Comparison of ENCODE assay signal across 8 cellular contexts in the genomic region with DNA sequence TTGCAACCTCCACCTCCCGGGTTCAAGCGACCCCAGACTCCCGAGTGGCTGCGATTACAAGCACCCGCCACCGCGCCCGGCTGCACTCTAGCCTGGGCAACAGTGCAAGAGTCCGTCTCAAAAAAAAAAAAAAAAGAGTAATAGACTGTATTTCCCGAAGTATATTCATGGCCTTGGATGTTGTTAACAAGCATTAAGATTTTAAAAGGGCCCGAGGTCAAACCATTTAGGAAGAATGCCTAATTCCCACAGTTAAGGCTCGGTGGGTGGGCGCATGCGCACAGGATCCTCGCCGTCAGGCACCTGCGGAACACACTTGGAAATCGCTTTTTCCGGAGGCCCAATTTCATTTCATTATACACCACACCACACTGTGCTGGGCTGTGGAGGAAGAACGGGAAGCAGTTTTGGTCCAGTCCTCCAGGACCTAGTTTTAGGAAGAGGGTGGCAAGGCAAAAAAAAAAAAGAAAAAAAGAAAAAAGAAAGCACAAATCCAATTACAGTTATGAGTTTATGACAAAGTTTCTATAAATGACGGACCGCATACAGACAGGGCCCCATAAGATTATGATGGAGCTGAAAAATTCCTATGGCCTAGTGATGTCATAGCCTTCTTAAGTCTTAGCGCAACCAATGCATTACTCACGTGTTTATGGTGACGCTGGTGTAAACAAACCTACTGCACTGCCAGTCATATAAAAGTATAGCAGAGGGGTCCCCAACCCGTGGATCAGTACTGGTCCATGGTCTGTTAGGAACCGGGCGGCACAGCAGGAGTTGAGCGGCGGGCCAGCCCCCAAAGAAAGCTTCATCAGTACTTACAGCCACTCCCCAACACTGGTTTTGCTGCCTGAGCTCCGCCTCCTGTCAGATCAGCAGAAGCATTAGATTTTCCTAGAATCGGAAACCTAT. TPM values are rescaled to one million over a fixed set of nuclear protein-coding genes. Genes with fewer than 3 reads are reported as not detected.
DNase-seq lines count a peak whose midpoint lies in the region; ATAC-seq and TF ChIP-seq lines count a peak whose summit lies in the region.

No MANE protein-coding gene starts in this region.

- peak overlapping the region; percentile 87 for H3K4me3 Mint-ChIP-seq in T-helper 2 cell treated with Interferon-gamma antibody and Interleukin-4, amounts not matched to agents 5 μg/mL and 100 μg/mL, for 36 hours

- ATAC-seq in GM19395 (IDR thresholded peaks at IDR 0.05; ENCODE audit: unreplicated experiment) (peak; percentile 54), GM18870 (IDR thresholded peaks at IDR 0.05; ENCODE audit: unreplicated experiment) (no peak)

- H3K36me3 ChIP-seq in subcutaneous abdominal adipose tissue (ENCODE audit: control insufficient read depth in 5 of 5, insufficient read depth in 5 of 5, low read length in 5 of 5) = no peaks in the 10 kb centered on the region

- H3K4me3 ChIP-seq in AG10803 (ENCODE audit: low read length) = peak overlapping the region; percentile 47
- peak overlapping the region; percentile 28 to 72 (median 58) for H3K4me3 ChIP-seq in dorsolateral prefrontal cortex
- peak overlapping the region; percentile 42 to 67 (median 61) for H3K4me3 ChIP-seq in subcutaneous abdominal adipose tissue (ENCODE audit: low read depth in 1 of 5, low read length in 5 of 5)

- H3K9me3 Mint-ChIP-seq in T-helper 2 cell treated with Interferon-gamma antibody and Interleukin-4, amounts not matched to agents 5 μg/mL and 100 μg/mL, for 36 hours = no peaks in the 10 kb centered on the region

- H3K4me1 ChIP-seq in subcutaneous abdominal adipose tissue (ENCODE audit: control insufficient read depth in 5 of 5, insufficient read depth in 5 of 5, low read length in 5 of 5) = peaks cover 0 to 14% (median 10%) of the 10 kb centered on the region in 5 donors

- H3K27me3 Mint-ChIP-seq in T-helper 2 cell treated with Interferon-gamma antibody and Interleukin-4, amounts not matched to agents 5 μg/mL and 100 μg/mL, for 36 hours (ENCODE audit: low read depth) = peaks cover 20% of the 10 kb centered on the region

- peak overlapping the region in 4 of 5 donors; percentile 6 to 57 (median 26) for H3K9ac ChIP-seq in subcutaneous abdominal adipose tissue (ENCODE audit: low read length in 5 of 5)

- H3K27me3 ChIP-seq in dorsolateral prefrontal cortex (no peaks in the 10 kb centered on the region), subcutaneous abdominal adipose tissue (ENCODE audit: control insufficient read depth in 5 of 5, insufficient read depth in 4 of 5, low read length in 5 of 5) (peaks cover 0 to 3% (median 0%) of the 10 kb centered on the region in 5 donors)

- peak overlapping the region; percentile 42 for H3K27ac Mint-ChIP-seq in T-helper 2 cell treated with Interferon-gamma antibody and Interleukin-4, amounts not matched to agents 5 μg/mL and 100 μg/mL, for 36 hours

- no peaks in the 10 kb centered on the region for H3K36me3 Mint-ChIP-seq in T-helper 2 cell treated with Interferon-gamma antibody and Interleukin-4, amounts not matched to agents 5 μg/mL and 100 μg/mL, for 36 hours (ENCODE audit: low read depth)

- peak overlapping the region in 3 of 59 donors; percentile 19 to 39 (median 35) for H3K27ac ChIP-seq in dorsolateral prefrontal cortex
- no peak overlapping the region for H3K27ac ChIP-seq in subcutaneous abdominal adipose tissue (ENCODE audit: low read depth, low read length)

- TF ChIP-seq CTCF in AG10803 (conservative IDR thresholded peaks at IDR 0.05; ENCODE audit: low read length) (no peak), dorsolateral prefrontal cortex (IDR thresholded peaks at IDR 0.05 in 54 of 56, conservative IDR thresholded peaks at IDR 0.05 in 2 of 56; ENCODE audit: low read depth in 1 of 56, partially characterized antibody in 56 of 56) (peak in 2 of 56 donors; percentile 8 to 16)

- peaks cover 11% of the 10 kb centered on the region for H3K4me1 Mint-ChIP-seq in T-helper 2 cell treated with Interferon-gamma antibody and Interleukin-4, amounts not matched to agents 5 μg/mL and 100 μg/mL, for 36 hours (ENCODE audit: low read depth)

- intact Hi-C loops in dorsolateral prefrontal cortex (cut with DNase I) = no loop called here

- DNase-seq in AG10803 (ENCODE audit: low read depth) (peak; percentile 55), dorsolateral prefrontal cortex (peak in 6 of 10 donors; percentile 33 to 63 (median 60)), medulla oblongata (ENCODE audit: extremely low spot score) (peak; percentile 32), NK-92 (lab: John Stamatoyannopoulos, UW; ENCODE audit: unreplicated experiment) (no peak)
- DNase-seq in T-helper 2 cell treated with Interferon-gamma antibody and Interleukin-4, amounts not matched to agents 5 μg/mL and 100 μg/mL, for 36 hours (ENCODE audit: low spot score) = no peak

- no peaks in the 10 kb centered on the region for H3K9me3 ChIP-seq in subcutaneous abdominal adipose tissue (ENCODE audit: control insufficient read depth in 5 of 5, low read length in 5 of 5)

RNA-seq across cellular contexts. Expression of a gene that starts 38.2 kb away (rescaled TPM):
- total RNA-seq in dorsolateral prefrontal cortex = 100 to 1,000 TPM; 134 to 298 (median 177) TPM

Comparison
In these comparisons a context has a peak if more than half of its experiments do, and no peak if none do; other contexts are left out.
1. DNase-seq: peak in AG10803 (single experiment), dorsolateral prefrontal cortex (6 of 10) and medulla oblongata (single experiment); none in T-helper 2 cell treated with Interferon-gamma antibody and Interleukin-4, amounts not matched to agents 5 μg/mL and 100 μg/mL, for 36 hours (single experiment) and NK-92 (single experiment).
2. Peak in every context shown above with its lines, with median percentiles within 50 percentile points of each other: H3K4me3 ChIP-seq.